1 cellular context compared by ENCODE assay signal in the genomic region with DNA sequence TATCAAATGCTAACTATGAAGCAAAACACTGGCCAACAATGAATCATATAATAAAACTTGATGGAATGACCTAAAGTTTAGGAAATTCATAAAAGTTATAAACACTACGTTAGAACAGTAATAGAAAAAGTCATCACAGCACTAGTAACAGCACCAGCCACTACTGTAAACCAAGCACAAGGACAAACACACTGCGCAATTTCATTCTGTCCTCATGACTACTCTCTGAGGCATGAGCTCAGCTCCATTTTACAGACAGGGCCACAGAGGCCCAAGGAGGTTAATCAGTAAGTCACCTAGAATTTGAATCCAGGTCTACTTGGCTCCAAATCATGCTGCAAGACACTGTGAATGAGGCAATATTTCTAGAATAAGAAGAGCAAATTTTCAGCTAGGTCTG.
TF ChIP-seq lines count a peak whose summit lies in the region.

No MANE protein-coding gene starts in this region.

TF ChIP-seq in IMR-90, 13 proteins besides CTCF, POLR2A, EP300 and RAD21 (continued from another document):
- TF ChIP-seq RCOR1 (IDR thresholded peaks at IDR 0.05; ENCODE audit: insufficient replicate concordance, low read length) (peak; percentile 99), SMC3 (IDR thresholded peaks at IDR 0.05; ENCODE audit: low read depth, low read length) (no peak), CEBPB (IDR thresholded peaks at IDR 0.05; ENCODE audit: low read depth, low read length) (peak; percentile 78)
